2 cellular contexts compared by ENCODE assay signal in genomic region chr11:85299247-85299646, GRCh38.
TF ChIP-seq lines count a peak whose summit lies in the region.

No MANE protein-coding gene starts in this region.

TF ChIP-seq in A549, 52 proteins besides CTCF, POLR2A, EP300 and RAD21 (continued from another document):
- no peak for TF ChIP-seq USF2 (IDR thresholded peaks at IDR 0.05)
- no peak for TF ChIP-seq SREBF2 (IDR thresholded peaks at IDR 0.05)
- no peak for TF ChIP-seq TP53 (CRISPR knock-in tag; IDR thresholded peaks at IDR 0.05)
- TF ChIP-seq, protein P1, sequence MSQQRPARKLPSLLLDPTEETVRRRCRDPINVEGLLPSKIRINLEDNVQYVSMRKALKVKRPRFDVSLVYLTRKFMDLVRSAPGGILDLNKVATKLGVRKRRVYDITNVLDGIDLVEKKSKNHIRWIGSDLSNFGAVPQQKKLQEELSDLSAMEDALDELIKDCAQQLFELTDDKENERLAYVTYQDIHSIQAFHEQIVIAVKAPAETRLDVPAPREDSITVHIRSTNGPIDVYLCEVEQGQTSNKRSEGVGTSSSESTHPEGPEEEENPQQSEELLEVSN (IDR thresholded peaks at IDR 0.05; ENCODE audit: borderline replicate concordance, low read depth), result no peak
- no peak for TF ChIP-seq ESRRA (IDR thresholded peaks at IDR 0.05; ENCODE audit: borderline replicate concordance, low read length)
- TF ChIP-seq ZSCAN20 (CRISPR knock-in tag; IDR thresholded peaks at IDR 0.05), result no peak
- no peak for TF ChIP-seq EHF (CRISPR knock-in tag; IDR thresholded peaks at IDR 0.05)
- no peak for TF ChIP-seq ZFP36 (IDR thresholded peaks at IDR 0.05; ENCODE audit: borderline replicate concordance, partially characterized antibody)
- TF ChIP-seq NR3C1 (IDR thresholded peaks at IDR 0.05), result no peak
- no peak for TF ChIP-seq HOXB13 (CRISPR knock-in tag; IDR thresholded peaks at IDR 0.05; ENCODE audit: low read depth)
- no peak for TF ChIP-seq ZC3H11A (IDR thresholded peaks at IDR 0.05)
- TF ChIP-seq JUNB (IDR thresholded peaks at IDR 0.05), result 0 out of 2 replicates have a peak, but pooled peaks have one; percentile 45

TF ChIP-seq in GM23338, 12 proteins besides CTCF, POLR2A, EP300 and RAD21:
- TF ChIP-seq, protein P2, sequence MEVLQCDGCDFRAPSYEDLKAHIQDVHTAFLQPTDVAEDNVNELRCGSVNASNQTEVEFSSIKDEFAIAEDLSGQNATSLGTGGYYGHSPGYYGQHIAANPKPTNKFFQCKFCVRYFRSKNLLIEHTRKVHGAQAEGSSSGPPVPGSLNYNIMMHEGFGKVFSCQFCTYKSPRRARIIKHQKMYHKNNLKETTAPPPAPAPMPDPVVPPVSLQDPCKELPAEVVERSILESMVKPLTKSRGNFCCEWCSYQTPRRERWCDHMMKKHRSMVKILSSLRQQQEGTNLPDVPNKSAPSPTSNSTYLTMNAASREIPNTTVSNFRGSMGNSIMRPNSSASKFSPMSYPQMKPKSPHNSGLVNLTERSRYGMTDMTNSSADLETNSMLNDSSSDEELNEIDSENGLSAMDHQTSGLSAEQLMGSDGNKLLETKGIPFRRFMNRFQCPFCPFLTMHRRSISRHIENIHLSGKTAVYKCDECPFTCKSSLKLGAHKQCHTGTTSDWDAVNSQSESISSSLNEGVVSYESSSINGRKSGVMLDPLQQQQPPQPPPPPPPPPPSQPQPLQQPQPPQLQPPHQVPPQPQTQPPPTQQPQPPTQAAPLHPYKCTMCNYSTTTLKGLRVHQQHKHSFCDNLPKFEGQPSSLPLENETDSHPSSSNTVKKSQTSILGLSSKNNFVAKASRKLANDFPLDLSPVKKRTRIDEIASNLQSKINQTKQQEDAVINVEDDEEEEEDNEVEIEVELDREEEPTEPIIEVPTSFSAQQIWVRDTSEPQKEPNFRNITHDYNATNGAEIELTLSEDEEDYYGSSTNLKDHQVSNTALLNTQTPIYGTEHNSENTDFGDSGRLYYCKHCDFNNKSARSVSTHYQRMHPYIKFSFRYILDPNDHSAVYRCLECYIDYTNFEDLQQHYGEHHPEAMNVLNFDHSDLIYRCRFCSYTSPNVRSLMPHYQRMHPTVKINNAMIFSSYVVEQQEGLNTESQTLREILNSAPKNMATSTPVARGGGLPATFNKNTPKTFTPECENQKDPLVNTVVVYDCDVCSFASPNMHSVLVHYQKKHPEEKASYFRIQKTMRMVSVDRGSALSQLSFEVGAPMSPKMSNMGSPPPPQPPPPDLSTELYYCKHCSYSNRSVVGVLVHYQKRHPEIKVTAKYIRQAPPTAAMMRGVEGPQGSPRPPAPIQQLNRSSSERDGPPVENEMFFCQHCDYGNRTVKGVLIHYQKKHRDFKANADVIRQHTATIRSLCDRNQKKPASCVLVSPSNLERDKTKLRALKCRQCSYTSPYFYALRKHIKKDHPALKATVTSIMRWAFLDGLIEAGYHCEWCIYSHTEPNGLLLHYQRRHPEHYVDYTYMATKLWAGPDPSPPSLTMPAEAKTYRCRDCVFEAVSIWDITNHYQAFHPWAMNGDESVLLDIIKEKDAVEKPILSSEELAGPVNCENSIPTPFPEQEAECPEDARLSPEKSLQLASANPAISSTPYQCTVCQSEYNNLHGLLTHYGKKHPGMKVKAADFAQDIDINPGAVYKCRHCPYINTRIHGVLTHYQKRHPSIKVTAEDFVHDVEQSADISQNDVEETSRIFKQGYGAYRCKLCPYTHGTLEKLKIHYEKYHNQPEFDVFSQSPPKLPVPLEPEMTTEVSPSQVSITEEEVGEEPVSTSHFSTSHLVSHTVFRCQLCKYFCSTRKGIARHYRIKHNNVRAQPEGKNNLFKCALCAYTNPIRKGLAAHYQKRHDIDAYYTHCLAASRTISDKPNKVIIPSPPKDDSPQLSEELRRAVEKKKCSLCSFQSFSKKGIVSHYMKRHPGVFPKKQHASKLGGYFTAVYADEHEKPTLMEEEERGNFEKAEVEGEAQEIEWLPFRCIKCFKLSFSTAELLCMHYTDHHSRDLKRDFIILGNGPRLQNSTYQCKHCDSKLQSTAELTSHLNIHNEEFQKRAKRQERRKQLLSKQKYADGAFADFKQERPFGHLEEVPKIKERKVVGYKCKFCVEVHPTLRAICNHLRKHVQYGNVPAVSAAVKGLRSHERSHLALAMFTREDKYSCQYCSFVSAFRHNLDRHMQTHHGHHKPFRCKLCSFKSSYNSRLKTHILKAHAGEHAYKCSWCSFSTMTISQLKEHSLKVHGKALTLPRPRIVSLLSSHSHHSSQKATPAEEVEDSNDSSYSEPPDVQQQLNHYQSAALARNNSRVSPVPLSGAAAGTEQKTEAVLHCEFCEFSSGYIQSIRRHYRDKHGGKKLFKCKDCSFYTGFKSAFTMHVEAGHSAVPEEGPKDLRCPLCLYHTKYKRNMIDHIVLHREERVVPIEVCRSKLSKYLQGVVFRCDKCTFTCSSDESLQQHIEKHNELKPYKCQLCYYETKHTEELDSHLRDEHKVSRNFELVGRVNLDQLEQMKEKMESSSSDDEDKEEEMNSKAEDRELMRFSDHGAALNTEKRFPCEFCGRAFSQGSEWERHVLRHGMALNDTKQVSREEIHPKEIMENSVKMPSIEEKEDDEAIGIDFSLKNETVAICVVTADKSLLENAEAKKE (CRISPR knock-in tag; IDR thresholded peaks at IDR 0.05), result no peak
- TF ChIP-seq JUNB (IDR thresholded peaks at IDR 0.05; ENCODE audit: unreplicated experiment), result no peak
- no peak for TF ChIP-seq POLR2AphosphoS5 (IDR thresholded peaks at IDR 0.05; ENCODE audit: low read depth)
- no peak for TF ChIP-seq ZNF114 (CRISPR knock-in tag; IDR thresholded peaks at IDR 0.05)
- no peak for TF ChIP-seq NANOG (IDR thresholded peaks at IDR 0.05; ENCODE audit: borderline replicate concordance)
- TF ChIP-seq ZNF331 (CRISPR knock-in tag; IDR thresholded peaks at IDR 0.05; ENCODE audit: low read depth), result no peak
- no peak for TF ChIP-seq EZH2phosphoT487 (IDR thresholded peaks at IDR 0.05; ENCODE audit: unreplicated experiment)
- no peak for TF ChIP-seq CREB1 (CRISPR knock-in tag; IDR thresholded peaks at IDR 0.05; ENCODE audit: low read depth)
- TF ChIP-seq EZH2 (IDR thresholded peaks at IDR 0.05; ENCODE audit: low read depth, unreplicated experiment), result no peak
- no peak for TF ChIP-seq STAT1 (IDR thresholded peaks at IDR 0.05; ENCODE audit: unreplicated experiment)
- no peak for TF ChIP-seq ETS1 (IDR thresholded peaks at IDR 0.05)
- TF ChIP-seq, protein P3, sequence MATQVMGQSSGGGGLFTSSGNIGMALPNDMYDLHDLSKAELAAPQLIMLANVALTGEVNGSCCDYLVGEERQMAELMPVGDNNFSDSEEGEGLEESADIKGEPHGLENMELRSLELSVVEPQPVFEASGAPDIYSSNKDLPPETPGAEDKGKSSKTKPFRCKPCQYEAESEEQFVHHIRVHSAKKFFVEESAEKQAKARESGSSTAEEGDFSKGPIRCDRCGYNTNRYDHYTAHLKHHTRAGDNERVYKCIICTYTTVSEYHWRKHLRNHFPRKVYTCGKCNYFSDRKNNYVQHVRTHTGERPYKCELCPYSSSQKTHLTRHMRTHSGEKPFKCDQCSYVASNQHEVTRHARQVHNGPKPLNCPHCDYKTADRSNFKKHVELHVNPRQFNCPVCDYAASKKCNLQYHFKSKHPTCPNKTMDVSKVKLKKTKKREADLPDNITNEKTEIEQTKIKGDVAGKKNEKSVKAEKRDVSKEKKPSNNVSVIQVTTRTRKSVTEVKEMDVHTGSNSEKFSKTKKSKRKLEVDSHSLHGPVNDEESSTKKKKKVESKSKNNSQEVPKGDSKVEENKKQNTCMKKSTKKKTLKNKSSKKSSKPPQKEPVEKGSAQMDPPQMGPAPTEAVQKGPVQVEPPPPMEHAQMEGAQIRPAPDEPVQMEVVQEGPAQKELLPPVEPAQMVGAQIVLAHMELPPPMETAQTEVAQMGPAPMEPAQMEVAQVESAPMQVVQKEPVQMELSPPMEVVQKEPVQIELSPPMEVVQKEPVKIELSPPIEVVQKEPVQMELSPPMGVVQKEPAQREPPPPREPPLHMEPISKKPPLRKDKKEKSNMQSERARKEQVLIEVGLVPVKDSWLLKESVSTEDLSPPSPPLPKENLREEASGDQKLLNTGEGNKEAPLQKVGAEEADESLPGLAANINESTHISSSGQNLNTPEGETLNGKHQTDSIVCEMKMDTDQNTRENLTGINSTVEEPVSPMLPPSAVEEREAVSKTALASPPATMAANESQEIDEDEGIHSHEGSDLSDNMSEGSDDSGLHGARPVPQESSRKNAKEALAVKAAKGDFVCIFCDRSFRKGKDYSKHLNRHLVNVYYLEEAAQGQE (IDR thresholded peaks at IDR 0.05; ENCODE audit: unreplicated experiment), result no peak
